Comparison of ENCODE assay signal across 9 cellular contexts in the genomic region with DNA sequence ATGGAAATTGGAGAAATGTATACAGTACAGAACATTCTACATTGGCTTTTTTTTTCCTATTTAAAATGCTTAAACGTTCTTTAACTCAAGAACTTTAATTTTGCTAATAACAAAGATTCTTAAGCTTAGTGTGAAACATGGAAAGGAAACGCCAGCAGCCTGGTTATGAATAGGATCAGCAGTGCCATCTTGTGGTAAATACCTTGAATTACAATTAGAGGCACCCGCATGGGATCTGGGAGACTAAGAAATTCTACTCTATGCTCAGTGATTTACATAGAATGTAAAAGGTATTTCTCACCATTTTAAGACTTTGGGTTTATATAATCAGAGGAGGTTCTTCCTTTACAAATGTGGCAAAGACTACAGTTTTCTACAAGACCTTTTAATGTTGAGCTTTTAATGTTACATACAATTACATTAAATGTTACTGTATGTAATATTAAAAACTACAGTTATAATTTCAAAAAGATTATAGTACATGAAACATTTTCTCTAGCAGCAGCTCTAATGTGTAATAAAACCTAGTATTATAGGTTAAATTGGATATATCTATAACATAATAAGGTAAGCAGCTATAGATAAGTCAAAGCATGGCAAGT. TPM values are rescaled to one million over a fixed set of nuclear protein-coding genes. Genes with fewer than 3 reads are reported as not detected.
DNase-seq lines count a peak whose midpoint lies in the region; ATAC-seq and TF ChIP-seq lines count a peak whose summit lies in the region.
"Had no signal": no experiment of that assay in that cellular context is flagged by ENCODE, and none has a peak within 500 bp of the region (broad histone marks: within the 10 kb centered on the region; RNA-seq: fewer than 3 reads in every experiment).

No MANE protein-coding gene starts in this region.

- no peaks in the 10 kb centered on the region for H3K27me3 Mint-ChIP-seq in endodermal cell (ENCODE audit: insufficient read depth)

- H3K27ac ChIP-seq in Karpas-422 (ENCODE audit: low read length) = no peak overlapping the region
- H3K27ac ChIP-seq in endodermal cell (ENCODE audit: low read depth, low read length) = no peak overlapping the region

- TF ChIP-seq CTCF in AG04449 (IDR thresholded peaks at IDR 0.05; ENCODE audit: insufficient read depth, low read length, missing control alignments) = peak; percentile 38
- TF ChIP-seq CTCF in endodermal cell (conservative IDR thresholded peaks at IDR 0.05) = peak; percentile 86

- H3K4me2 ChIP-seq in Karpas-422 (ENCODE audit: low read depth, low read length, poor library complexity, severe bottlenecking) = no peak overlapping the region

- H3K4me1 ChIP-seq in Karpas-422 (ENCODE audit: low read length) = peaks cover 44% of the 10 kb centered on the region
- H3K4me1 ChIP-seq in endodermal cell (ENCODE audit: control insufficient read depth, insufficient read depth, low read length) = no peaks in the 10 kb centered on the region

- no peaks in the 10 kb centered on the region for H3K9me3 ChIP-seq in Karpas-422 (ENCODE audit: low read length)
- H3K9me3 ChIP-seq in endodermal cell (ENCODE audit: control insufficient read depth, low read length) = no peaks in the 10 kb centered on the region

- no peaks in the 10 kb centered on the region for H3K79me2 ChIP-seq in Karpas-422 (ENCODE audit: low read length)

- H3K4me3 ChIP-seq in AG04449 (ENCODE audit: low read depth, low read length) = no peak overlapping the region
- H3K4me3 ChIP-seq in Karpas-422 (ENCODE audit: low read length) = no peak overlapping the region
- H3K4me3 ChIP-seq in endodermal cell (ENCODE audit: low read length) = no peak overlapping the region

- H3K27me3 ChIP-seq in Karpas-422 (ENCODE audit: low read length) (no peaks in the 10 kb centered on the region), endodermal cell (ENCODE audit: control insufficient read depth, insufficient read depth, low read length, poor library complexity, severe bottlenecking) (no peaks in the 10 kb centered on the region)

- H3K4me1 Mint-ChIP-seq in endodermal cell = peaks cover 1% of the 10 kb centered on the region

- CTCF ChIA-PET in AG04449 (lab: Yijun Ruan, JAX) = interaction anchor here (0.6 to 5.0 kb wide), 46 partner anchors 10 to 404 kb away, joined by 3 to 112 read pairs (median 4); a partner anchor contains a TSS

- POLR2A ChIA-PET in AG04449 (lab: Yijun Ruan, JAX) = no interaction called here

- H3K9ac ChIP-seq in Karpas-422 (ENCODE audit: low read length) = no peak overlapping the region
- no peak overlapping the region for H3K9ac ChIP-seq in endodermal cell (ENCODE audit: extremely low read depth, low read length, poor library complexity, severe bottlenecking)

- H3K27ac Mint-ChIP-seq in endodermal cell = no peak overlapping the region

- no peaks in the 10 kb centered on the region for H4K20me1 ChIP-seq in Karpas-422 (ENCODE audit: insufficient read depth, low read depth, low read length)

- DNase-seq in AG04449 (ENCODE audit: low read depth, low spot score) (no peak), GDM1 (lab: John Stamatoyannopoulos, UW) (peak; percentile 16), Karpas-422 (peak; percentile 88), SK-N-DZ (ENCODE audit: low spot score) (peak; percentile 46), endodermal cell (peak; percentile 70), myocyte (ENCODE audit: low read depth) (peak; percentile 60)

- no peak overlapping the region for H3K4me3 Mint-ChIP-seq in endodermal cell

- H3K9me3 Mint-ChIP-seq in endodermal cell = no peaks in the 10 kb centered on the region

- no peaks in the 10 kb centered on the region for H3K9me2 ChIP-seq in Karpas-422 (replicated peaks; ENCODE audit: insufficient read depth, low read length)

- H3K36me3 ChIP-seq in Karpas-422 (ENCODE audit: insufficient read depth, low read length) (no peaks in the 10 kb centered on the region), endodermal cell (ENCODE audit: control insufficient read depth, insufficient read depth, low read length) (no peaks in the 10 kb centered on the region)

- ATAC-seq in GM21825 (IDR thresholded peaks at IDR 0.05; ENCODE audit: unreplicated experiment) = no peak
- ATAC-seq in HG02981 (IDR thresholded peaks at IDR 0.05; ENCODE audit: unreplicated experiment) = no peak

- H3K36me3 Mint-ChIP-seq in endodermal cell (ENCODE audit: low read depth) = no peaks in the 10 kb centered on the region

- no peak overlapping the region for H2AFZ ChIP-seq in Karpas-422 (ENCODE audit: low read length)

- 10 to 17% methylated on average over 2 to 3 of the region's 3 CpGs for WGBS in endodermal cell (ENCODE audit: insufficient coverage in 1 of 2, insufficient read length in 1 of 2), 2 experiments

RNA-seq across cellular contexts. Expression of a gene that starts 32.1 kb away (rescaled TPM):
- total RNA-seq in Karpas-422 (2014; rRNA removed; shearing (Covaris generic); ENCODE audit: low replicate concordance) = not detected in 2 replicates
- not detected in 2 replicates for polyA plus RNA-seq in SK-N-DZ (2014; cell fraction: cytosol; rRNA removed)
- not detected in 2 replicates for polyA plus RNA-seq in SK-N-DZ (2014; cell fraction: nucleus; rRNA removed)
- total RNA-seq in endodermal cell = not detected
- not detected for polyA plus RNA-seq in endodermal cell (2013, experiment 1 of 2)
- polyA plus RNA-seq in endodermal cell (2013, experiment 2 of 2) = not detected
- total RNA-seq in myocyte = not detected in 2 replicates
- polyA plus RNA-seq in myocyte (2012) = 0.04 TPM
- total RNA-seq: lower leg skin had no signal

RNA-seq across cellular contexts. Expression of a gene that starts 49.6 kb away (rescaled TPM):
- total RNA-seq in Karpas-422 (2014; rRNA removed; shearing (Covaris generic); ENCODE audit: low replicate concordance) = 93.3 and 238 TPM in 2 replicates
- polyA plus RNA-seq in SK-N-DZ (2014; cell fraction: cytosol; rRNA removed) = 82.2 and 96.7 TPM in 2 replicates
- polyA plus RNA-seq in SK-N-DZ (2014; cell fraction: nucleus; rRNA removed) = 47.3 and 53.3 TPM in 2 replicates
- 10 to 100 TPM; 78.7 to 99.5 TPM for total RNA-seq in endodermal cell
- 144 TPM for polyA plus RNA-seq in endodermal cell (2013, experiment 1 of 2)
- polyA plus RNA-seq in endodermal cell (2013, experiment 2 of 2) = 147 TPM
- total RNA-seq in myocyte = 74.5 and 76.0 TPM in 2 replicates
- polyA plus RNA-seq in myocyte (2012) = 206 TPM
